Comparison of ENCODE assay signal across 1 cellular context in genomic region chr1:227785094-227785811, GRCh38.
TF ChIP-seq lines count a peak whose summit lies in the region.

No MANE protein-coding gene starts in this region.

TF ChIP-seq in SK-N-SH, 30 proteins besides CTCF, POLR2A, EP300 and RAD21:
- no peak for TF ChIP-seq PBX3 (IDR thresholded peaks at IDR 0.05)
- TF ChIP-seq ELF1 (IDR thresholded peaks at IDR 0.05), result no peak
- TF ChIP-seq YY1 (IDR thresholded peaks at IDR 0.05; ENCODE audit: low read depth), result no peak
- no peak for TF ChIP-seq MXI1 (IDR thresholded peaks at IDR 0.05; ENCODE audit: low read depth, low read length)
- no peak for TF ChIP-seq TEAD4 (IDR thresholded peaks at IDR 0.05; ENCODE audit: borderline replicate concordance, insufficient read depth)
- no peak for TF ChIP-seq EZH2phosphoT487 (IDR thresholded peaks at IDR 0.05; ENCODE audit: borderline replicate concordance, low read depth)
- TF ChIP-seq MEF2A (IDR thresholded peaks at IDR 0.05; ENCODE audit: borderline replicate concordance, low read depth), result no peak
- TF ChIP-seq MAX (IDR thresholded peaks at IDR 0.05; ENCODE audit: low read depth), result no peak
- TF ChIP-seq FOXJ3 (CRISPR knock-in tag; IDR thresholded peaks at IDR 0.05), result no peak
- TF ChIP-seq NRF1 (IDR thresholded peaks at IDR 0.05; ENCODE audit: low read depth, low read length), result no peak
- no peak for TF ChIP-seq RXRA (IDR thresholded peaks at IDR 0.05; ENCODE audit: borderline replicate concordance, low read depth)
- no peak for TF ChIP-seq SMC3 (IDR thresholded peaks at IDR 0.05; ENCODE audit: low read depth, low read length)
- no peak for TF ChIP-seq RCOR1 (IDR thresholded peaks at IDR 0.05; ENCODE audit: low read length)
- TF ChIP-seq IRF3 (IDR thresholded peaks at IDR 0.05; ENCODE audit: low read depth, low read length), result no peak
- no peak for TF ChIP-seq USF2 (IDR thresholded peaks at IDR 0.05; ENCODE audit: borderline replicate concordance, low read depth, low read length)
- no peak for TF ChIP-seq TAF1 (IDR thresholded peaks at IDR 0.05; ENCODE audit: borderline replicate concordance, low read depth, low read length)
- TF ChIP-seq TCF12 (IDR thresholded peaks at IDR 0.05), result no peak
